ENCODE assay signal across 17 cellular contexts in genomic region chr21:43919283-43919682, GRCh38. TPM values are rescaled to one million over a fixed set of nuclear protein-coding genes. Genes with fewer than 3 reads are reported as not detected.
A peak's percentile ranks its signal among the peaks of the same experiment; 100 is the strongest.
DNase-seq lines count a peak whose midpoint lies in the region; ATAC-seq lines count a peak whose summit lies in the region.
"Had no signal": no experiment of that assay in that cellular context is flagged by ENCODE, and none has a peak within 500 bp of the region (broad histone marks: within the 10 kb centered on the region; RNA-seq: fewer than 3 reads in every experiment).

No MANE protein-coding gene starts in this region.

- intact Hi-C loops in naive thymus-derived CD4-positive, alpha-beta T cell (cut with micrococcal nuclease), result loop anchor here (5.0 kb wide), 3 partner anchors 52 to 107 kb away; partner anchors contain the start of genes AGPAT3 (in 1 of the 2) and TRAPPC10 (in 1 of the 2)
- intact Hi-C loops in aorta (cut with DNase I), result no loop called here

- H3K27me3 ChIP-seq in naive thymus-derived CD4-positive, alpha-beta T cell (ENCODE audit: control insufficient read depth in 2 of 2, insufficient read depth in 2 of 2, low read length in 2 of 2), result no peaks in the 10 kb centered on the region
- H3K27me3 ChIP-seq in aorta (ENCODE audit: control insufficient read depth in 1 of 2, insufficient read depth in 2 of 2, low read length in 1 of 2), result no peaks in the 10 kb centered on the region
- H3K27me3 ChIP-seq: Peyer's patch had no signal

- no peak overlapping the region for H3K27ac ChIP-seq in naive thymus-derived CD4-positive, alpha-beta T cell (ENCODE audit: low read depth, low read length)
- H3K27ac ChIP-seq in aorta (ENCODE audit: low read depth in 1 of 2, low read length in 2 of 2), result no peak overlapping the region
- H3K27ac ChIP-seq: BLaER1, Peyer's patch had no signal

- no peak for DNase-seq in activated T-cell treated with anti-CD3 and anti-CD28 coated beads, Interleukin-2, amount 50 U/mL, for 72 hours
- DNase-seq in activated T-cell treated with anti-CD3 and anti-CD28 coated beads, Interleukin-2, amount 50 U/mL, for 24 hours, result no peak
- DNase-seq in T-cell (no peak), aorta (no peak)
- no peak for DNase-seq in activated naive CD8-positive, alpha-beta T cell treated with anti-CD3 and anti-CD28 coated beads, Interleukin-2, amount 10 ng/mL, durations not matched to agents 7 days and 5 days
- DNase-seq in naive thymus-derived CD4-positive, alpha-beta T cell, result no peak
- DNase-seq: CD8-positive, alpha-beta memory T cell; DMS53; EL; KG1; NCI-H1694 treated with DMSO at 0.1 percent for 48 hours; NCI-H748 treated with DMSO at 0.1 percent for 48 hours; NK-92 treated with Interleukin-12 subunit alpha and Interleukin-12 subunit beta, amount 100 ng/mL, for 24 hours had no signal

- peaks cover 26 to 41% of the 10 kb centered on the region in 2 donors for H3K4me1 ChIP-seq in naive thymus-derived CD4-positive, alpha-beta T cell (ENCODE audit: control insufficient read depth in 2 of 2, insufficient read depth in 2 of 2, low read length in 2 of 2)
- no peaks in the 10 kb centered on the region for H3K4me1 ChIP-seq in aorta (ENCODE audit: control insufficient read depth in 1 of 2, insufficient read depth in 2 of 2, low read length in 2 of 2)

- CTCF ChIA-PET in T-cell (lab: Charles Lee), result interaction anchor here in 1 of 2 donors (1.0 kb wide), 1 partner anchor 25 kb away, joined by 3 read pairs; no protein-coding TSS in a partner anchor
- CTCF ChIA-PET in naive thymus-derived CD4-positive, alpha-beta T cell (lab: Charles Lee), result interaction anchor here (1.3 kb wide), 1 partner anchor 56 kb away, joined by 3 read pairs; no protein-coding TSS in a partner anchor

- no peak overlapping the region for H3K4me3 ChIP-seq in naive thymus-derived CD4-positive, alpha-beta T cell (ENCODE audit: low read length)
- H3K4me3 ChIP-seq in aorta (ENCODE audit: low read length in 2 of 2), result no peak overlapping the region
- H3K4me3 ChIP-seq: BLaER1, Peyer's patch had no signal

- peaks cover 76% of the 10 kb centered on the region for H3K4me1 Mint-ChIP-seq in activated T-cell treated with anti-CD3 and anti-CD28 coated beads, Interleukin-2, amount 50 U/mL, for 72 hours (ENCODE audit: low read depth)
- H3K4me1 Mint-ChIP-seq in activated T-cell treated with anti-CD3 and anti-CD28 coated beads, Interleukin-2, amount 50 U/mL, for 24 hours (ENCODE audit: low read depth), result peaks cover 72% of the 10 kb centered on the region
- H3K4me1 Mint-ChIP-seq in T-cell, result peaks cover 66 to 73% (median 70%) of the 10 kb centered on the region in 3 donors
- peaks cover 55% of the 10 kb centered on the region for H3K4me1 Mint-ChIP-seq in activated naive CD8-positive, alpha-beta T cell treated with anti-CD3 and anti-CD28 coated beads, Interleukin-2, amount 10 ng/mL, durations not matched to agents 7 days and 5 days
- H3K4me1 Mint-ChIP-seq in naive thymus-derived CD4-positive, alpha-beta T cell, result peaks cover 56 to 78% (median 68%) of the 10 kb centered on the region in 7 donors

- H3K27ac Mint-ChIP-seq in activated T-cell treated with anti-CD3 and anti-CD28 coated beads, Interleukin-2, amount 50 U/mL, for 72 hours, result peak overlapping the region; percentile 27
- H3K27ac Mint-ChIP-seq in activated T-cell treated with anti-CD3 and anti-CD28 coated beads, Interleukin-2, amount 50 U/mL, for 24 hours, result no peak overlapping the region
- peak overlapping the region in 1 of 2 donors; percentile 39 for H3K27ac Mint-ChIP-seq in T-cell
- no peak overlapping the region for H3K27ac Mint-ChIP-seq in activated naive CD8-positive, alpha-beta T cell treated with anti-CD3 and anti-CD28 coated beads, Interleukin-2, amount 10 ng/mL, durations not matched to agents 7 days and 5 days
- peak overlapping the region in 5 of 9 donors; percentile 10 to 70 (median 34) for H3K27ac Mint-ChIP-seq in naive thymus-derived CD4-positive, alpha-beta T cell

- POLR2A ChIA-PET in T-cell (lab: Charles Lee), result no interaction called here
- POLR2A ChIA-PET in activated naive CD8-positive, alpha-beta T cell treated with anti-CD3 and anti-CD28 coated beads, Interleukin-2, amount 10 ng/mL, durations not matched to agents 7 days and 5 days (lab: Charles Lee), result no interaction called here
- POLR2A ChIA-PET in naive thymus-derived CD4-positive, alpha-beta T cell (lab: Charles Lee), result interaction anchor here (1.0 kb wide), 1 partner anchor 94 kb away, joined by 3 read pairs; no protein-coding TSS in a partner anchor

- peaks cover 0 to 2% of the 10 kb centered on the region in 2 donors for H3K9me3 Mint-ChIP-seq in activated T-cell treated with anti-CD3 and anti-CD28 coated beads, Interleukin-2, amount 50 U/mL, for 72 hours
- no peaks in the 10 kb centered on the region for H3K9me3 Mint-ChIP-seq in activated T-cell treated with anti-CD3 and anti-CD28 coated beads, Interleukin-2, amount 50 U/mL, for 24 hours
- H3K9me3 Mint-ChIP-seq in T-cell, result no peaks in the 10 kb centered on the region
- H3K9me3 Mint-ChIP-seq in activated naive CD8-positive, alpha-beta T cell treated with anti-CD3 and anti-CD28 coated beads, Interleukin-2, amount 10 ng/mL, durations not matched to agents 7 days and 5 days, result no peaks in the 10 kb centered on the region
- peaks cover 0 to 2% (median 0%) of the 10 kb centered on the region in 11 donors for H3K9me3 Mint-ChIP-seq in naive thymus-derived CD4-positive, alpha-beta T cell

- H3K36me3 Mint-ChIP-seq in activated T-cell treated with anti-CD3 and anti-CD28 coated beads, Interleukin-2, amount 50 U/mL, for 72 hours (ENCODE audit: insufficient read depth in 2 of 2), result peaks cover 8% of the 10 kb centered on the region in 2 donors
- peaks cover 16% of the 10 kb centered on the region for H3K36me3 Mint-ChIP-seq in activated T-cell treated with anti-CD3 and anti-CD28 coated beads, Interleukin-2, amount 50 U/mL, for 24 hours (ENCODE audit: low read depth)
- H3K36me3 Mint-ChIP-seq in T-cell, result peaks cover 2% of the 10 kb centered on the region
- peaks cover 20% of the 10 kb centered on the region for H3K36me3 Mint-ChIP-seq in activated naive CD8-positive, alpha-beta T cell treated with anti-CD3 and anti-CD28 coated beads, Interleukin-2, amount 10 ng/mL, durations not matched to agents 7 days and 5 days
- peaks cover 0 to 6% (median under 1%) of the 10 kb centered on the region in 5 donors for H3K36me3 Mint-ChIP-seq in naive thymus-derived CD4-positive, alpha-beta T cell

- ATAC-seq in activated T-cell treated with anti-CD3 and anti-CD28 coated beads, Interleukin-2, amount 50 U/mL, for 72 hours (replicated peaks in 1 of 2), result no peak
- no peak for ATAC-seq in T-cell (replicated peaks in 1 of 4)
- ATAC-seq in activated naive CD8-positive, alpha-beta T cell treated with anti-CD3 and anti-CD28 coated beads, Interleukin-2, amount 10 ng/mL, durations not matched to agents 7 days and 5 days (ENCODE audit: low read depth), result no peak
- ATAC-seq in naive thymus-derived CD4-positive, alpha-beta T cell, result no peak
- ATAC-seq in aorta (ENCODE audit: low FRiP score), result no peak
- no peak for ATAC-seq in HG03520 (IDR thresholded peaks at IDR 0.05; ENCODE audit: unreplicated experiment)
- ATAC-seq in GM21786 (IDR thresholded peaks at IDR 0.05; ENCODE audit: unreplicated experiment), result no peak

- H3K4me3 Mint-ChIP-seq in activated T-cell treated with anti-CD3 and anti-CD28 coated beads, Interleukin-2, amount 50 U/mL, for 72 hours, result peak overlapping the region; percentile 60 to 95
- H3K4me3 Mint-ChIP-seq in activated T-cell treated with anti-CD3 and anti-CD28 coated beads, Interleukin-2, amount 50 U/mL, for 24 hours, result no peak overlapping the region
- H3K4me3 Mint-ChIP-seq in T-cell, result peak overlapping the region in 2 of 3 donors; percentile 13 to 81
- H3K4me3 Mint-ChIP-seq in activated naive CD8-positive, alpha-beta T cell treated with anti-CD3 and anti-CD28 coated beads, Interleukin-2, amount 10 ng/mL, durations not matched to agents 7 days and 5 days, result peak overlapping the region; percentile 22
- peak overlapping the region in 7 of 10 donors; percentile 18 to 83 (median 33) for H3K4me3 Mint-ChIP-seq in naive thymus-derived CD4-positive, alpha-beta T cell

- peaks cover 0 to 1% (median 0%) of the 10 kb centered on the region in 3 experiments for H3K36me3 ChIP-seq in naive thymus-derived CD4-positive, alpha-beta T cell (ENCODE audit: control insufficient read depth in 2 of 3, insufficient read depth in 3 of 3, low read length in 3 of 3)
- H3K36me3 ChIP-seq in aorta (ENCODE audit: control insufficient read depth in 1 of 2, insufficient read depth in 2 of 2, low read length in 1 of 2), result no peaks in the 10 kb centered on the region
- H3K36me3 ChIP-seq: BLaER1, Peyer's patch had no signal

- no peaks in the 10 kb centered on the region for H3K9me3 ChIP-seq in naive thymus-derived CD4-positive, alpha-beta T cell (ENCODE audit: control insufficient read depth in 2 of 3, low read length in 3 of 3)
- H3K9me3 ChIP-seq in aorta (ENCODE audit: control insufficient read depth, low read length), result no peaks in the 10 kb centered on the region
- H3K9me3 ChIP-seq: BLaER1, Peyer's patch had no signal

- H3K27me3 Mint-ChIP-seq in activated T-cell treated with anti-CD3 and anti-CD28 coated beads, Interleukin-2, amount 50 U/mL, for 72 hours (ENCODE audit: low read depth), result no peaks in the 10 kb centered on the region
- no peaks in the 10 kb centered on the region for H3K27me3 Mint-ChIP-seq in activated T-cell treated with anti-CD3 and anti-CD28 coated beads, Interleukin-2, amount 50 U/mL, for 24 hours
- no peaks in the 10 kb centered on the region for H3K27me3 Mint-ChIP-seq in T-cell
- no peaks in the 10 kb centered on the region for H3K27me3 Mint-ChIP-seq in activated naive CD8-positive, alpha-beta T cell treated with anti-CD3 and anti-CD28 coated beads, Interleukin-2, amount 10 ng/mL, durations not matched to agents 7 days and 5 days
- H3K27me3 Mint-ChIP-seq in naive thymus-derived CD4-positive, alpha-beta T cell, result peaks cover 0 to 4% (median 0%) of the 10 kb centered on the region in 5 donors

- WGBS in aorta, 2 donors, result 97 to 98% methylated on average over 7 of the region's 7 CpGs

RNA-seq across cellular contexts. Expression of gene AGPAT3, which starts 54.3 kb away (rescaled TPM):
- 10 to 100 TPM; 86.1 to 87.1 TPM for total RNA-seq in activated T-cell treated with anti-CD3 and anti-CD28 coated beads, Interleukin-2, amount 50 U/mL, for 72 hours
- total RNA-seq in T-cell, result 10 to 100 TPM; 48.4 to 77.2 (median 65.1) TPM
- 10 to 100 TPM; 75.4 to 76.3 TPM for total RNA-seq in activated naive CD8-positive, alpha-beta T cell treated with anti-CD3 and anti-CD28 coated beads, Interleukin-2, amount 10 ng/mL, durations not matched to agents 7 days and 5 days
- total RNA-seq in naive thymus-derived CD4-positive, alpha-beta T cell, result 100 to 1,000 TPM in 1 of 5 experiments, 10 to 100 TPM in 4; 58.4 to 121 (median 69.0) TPM
- polyA plus RNA-seq in naive thymus-derived CD4-positive, alpha-beta T cell, result 10 to 100 TPM; 11.4 to 16.1 TPM
- 10 to 100 TPM; 36.0 to 45.5 TPM for total RNA-seq in aorta
- polyA plus RNA-seq in aorta, result 10 to 100 TPM in 1 of 2 donors, 1 to 10 TPM in 1; 8.3 to 11.4 TPM

Comparison
In these comparisons a context has a peak if more than half of its experiments do, and no peak if none do; other contexts are left out.
1. H3K27ac Mint-ChIP-seq: peak in activated T-cell treated with anti-CD3 and anti-CD28 coated beads, Interleukin-2, amount 50 U/mL, for 72 hours (single experiment) and naive thymus-derived CD4-positive, alpha-beta T cell (5 of 9); none in activated T-cell treated with anti-CD3 and anti-CD28 coated beads, Interleukin-2, amount 50 U/mL, for 24 hours (single experiment) and activated naive CD8-positive, alpha-beta T cell treated with anti-CD3 and anti-CD28 coated beads, Interleukin-2, amount 10 ng/mL, durations not matched to agents 7 days and 5 days (single experiment).
2. intact Hi-C loops: an anchor here in naive thymus-derived CD4-positive, alpha-beta T cell (5.0 kb wide); none called in aorta.